Comparison of ENCODE assay signal across 1 cellular context in the genomic region with DNA sequence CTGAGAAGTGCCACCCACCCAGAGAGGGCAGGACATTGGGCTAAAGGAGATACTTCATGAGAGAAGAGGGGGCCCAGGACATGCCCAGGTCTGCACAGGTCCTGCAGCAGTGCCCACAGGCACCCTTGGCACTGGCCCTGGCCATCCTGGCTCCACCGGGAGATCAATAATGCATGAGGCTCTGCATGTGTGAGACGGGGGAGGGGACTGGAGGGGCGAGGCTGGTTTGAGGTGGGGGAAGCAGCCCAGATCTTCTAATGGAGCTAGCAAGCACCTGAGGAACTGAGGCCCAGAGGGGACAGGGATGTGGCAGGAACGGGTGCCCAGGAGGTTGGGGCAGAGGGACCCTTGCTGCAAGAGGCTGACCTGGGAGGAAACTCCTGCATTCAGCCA.
TF ChIP-seq lines count a peak whose summit lies in the region.

No MANE protein-coding gene starts in this region.

TF ChIP-seq in GM12878, 131 proteins besides CTCF, POLR2A, EP300 and RAD21:
- TF ChIP-seq MEF2A (IDR thresholded peaks at IDR 0.05; ENCODE audit: insufficient read depth, low read depth, low read length): no peak
